16 cellular contexts compared by ENCODE assay signal in genomic region chr18:49013961-49014604, GRCh38.
DNase-seq lines count a peak whose midpoint lies in the region; ATAC-seq and TF ChIP-seq lines count a peak whose summit lies in the region.
"Had no signal": no experiment of that assay in that cellular context is flagged by ENCODE, and none has a peak within 500 bp of the region (broad histone marks: within the 10 kb centered on the region; RNA-seq: fewer than 3 reads in every experiment).

No MANE protein-coding gene starts in this region.

- no peak overlapping the region for H3K27ac ChIP-seq in right cardiac atrium (ENCODE audit: low read length)
- no peak overlapping the region for H3K27ac ChIP-seq in lower lobe of right lung
- H3K27ac ChIP-seq in upper lobe of right lung = no peak overlapping the region
- H3K27ac ChIP-seq: breast epithelium had no signal

- H3K27ac Mint-ChIP-seq in activated T-cell treated with anti-CD3 and anti-CD28 coated beads, Interleukin-2, amount 50 U/mL, for 72 hours = peak overlapping the region; percentile 13
- H3K27ac Mint-ChIP-seq: activated B cell treated with CpG ODN at 0.5 μM for 24 hours; activated naive CD8-positive, alpha-beta T cell; T-cell had no signal

- H3K4me1 Mint-ChIP-seq in activated T-cell treated with anti-CD3 and anti-CD28 coated beads, Interleukin-2, amount 50 U/mL, for 72 hours (ENCODE audit: low read depth) = no peaks in the 10 kb centered on the region
- H3K4me1 Mint-ChIP-seq: CD8-positive, alpha-beta memory T cell; T-cell had no signal

- no peaks in the 10 kb centered on the region for H3K27me3 Mint-ChIP-seq in activated T-cell treated with anti-CD3 and anti-CD28 coated beads, Interleukin-2, amount 50 U/mL, for 72 hours (ENCODE audit: low read depth)
- H3K27me3 Mint-ChIP-seq: activated B cell treated with CpG ODN at 0.5 μM for 24 hours; activated naive CD8-positive, alpha-beta T cell; T-cell had no signal

- no peak for ATAC-seq in Right ventricle myocardium inferior
- ATAC-seq in right cardiac atrium = no peak
- no peak for ATAC-seq in activated T-cell treated with anti-CD3 and anti-CD28 coated beads, Interleukin-2, amount 50 U/mL, for 72 hours (replicated peaks in 1 of 2)
- no peak for ATAC-seq in lower lobe of right lung
- no peak for ATAC-seq in upper lobe of right lung
- ATAC-seq: T-cell had no signal

- WGBS in right cardiac atrium = 93% methylated on average over 19 of the region's 19 CpGs

- no peaks in the 10 kb centered on the region for H3K9me3 Mint-ChIP-seq in activated T-cell treated with anti-CD3 and anti-CD28 coated beads, Interleukin-2, amount 50 U/mL, for 72 hours
- H3K9me3 Mint-ChIP-seq: activated B cell treated with CpG ODN at 0.5 μM for 24 hours; CD8-positive, alpha-beta memory T cell; T-cell had no signal

- intact Hi-C loops in Right ventricle myocardium inferior (cut with DNase I) (no loop called here), right cardiac atrium (cut with DNase I) (no loop called here), lower lobe of right lung (cut with DNase I) (no loop called here), upper lobe of right lung (cut with DNase I) (no loop called here)

- H3K36me3 Mint-ChIP-seq in activated T-cell treated with anti-CD3 and anti-CD28 coated beads, Interleukin-2, amount 50 U/mL, for 72 hours (ENCODE audit: insufficient read depth in 2 of 2) = no peaks in the 10 kb centered on the region
- H3K36me3 Mint-ChIP-seq: activated naive CD8-positive, alpha-beta T cell; CD8-positive, alpha-beta memory T cell; T-cell had no signal

- H3K4me3 Mint-ChIP-seq in activated T-cell treated with anti-CD3 and anti-CD28 coated beads, Interleukin-2, amount 50 U/mL, for 72 hours = no peak overlapping the region
- H3K4me3 Mint-ChIP-seq: activated B cell treated with CpG ODN at 0.5 μM for 24 hours; activated naive CD8-positive, alpha-beta T cell; CD8-positive, alpha-beta memory T cell; T-cell had no signal

- H3K27me3 ChIP-seq in right cardiac atrium (ENCODE audit: control insufficient read depth, insufficient read depth) (no peaks in the 10 kb centered on the region), lower lobe of right lung (ENCODE audit: low read depth) (no peaks in the 10 kb centered on the region), upper lobe of right lung (no peaks in the 10 kb centered on the region)
- H3K27me3 ChIP-seq: breast epithelium had no signal

- no peaks in the 10 kb centered on the region for H3K9me3 ChIP-seq in right cardiac atrium (ENCODE audit: control insufficient read depth, low read length)
- no peaks in the 10 kb centered on the region for H3K9me3 ChIP-seq in lower lobe of right lung
- H3K9me3 ChIP-seq in upper lobe of right lung = no peaks in the 10 kb centered on the region
- H3K9me3 ChIP-seq: breast epithelium had no signal

- peaks cover 6% of the 10 kb centered on the region for H3K4me1 ChIP-seq in right cardiac atrium (ENCODE audit: control insufficient read depth, insufficient read depth, low read length)
- H3K4me1 ChIP-seq in lower lobe of right lung = no peaks in the 10 kb centered on the region
- no peaks in the 10 kb centered on the region for H3K4me1 ChIP-seq in upper lobe of right lung
- H3K4me1 ChIP-seq: breast epithelium had no signal

- TF ChIP-seq CTCF in lower lobe of right lung (IDR thresholded peaks at IDR 0.05) (no peak), upper lobe of right lung (IDR thresholded peaks at IDR 0.05) (no peak)

- DNase-seq in Right ventricle myocardium inferior (ENCODE audit: missing footprints) (peak; percentile 7), right cardiac atrium (no peak), lower lobe of right lung (peak; percentile 41), upper lobe of right lung (peak; percentile 32), T-helper 1 cell (no peak), HPDE6-E6E7 (ENCODE audit: extremely low spot score) (no peak), SKM-1 treated with dmso at 0.1 percent for 144 hours (lab: John Stamatoyannopoulos, UW; ENCODE audit: unreplicated experiment) (no peak)
- DNase-seq in activated T-cell treated with anti-CD3 and anti-CD28 coated beads, Interleukin-2, amount 50 U/mL, for 72 hours = no peak
- DNase-seq: activated B cell treated with CpG ODN at 0.5 μM for 24 hours; CD8-positive, alpha-beta memory T cell; EL; NCI-H1436 treated with DMSO at 0.1 percent for 48 hours; NCI-H2227 treated with DMSO at 0.1 percent for 48 hours had no signal

- H3K4me3 ChIP-seq in right cardiac atrium (ENCODE audit: low read length) (no peak overlapping the region), lower lobe of right lung (no peak overlapping the region), upper lobe of right lung (no peak overlapping the region)
- H3K4me3 ChIP-seq: breast epithelium had no signal

- H3K36me3 ChIP-seq in lower lobe of right lung (no peaks in the 10 kb centered on the region), upper lobe of right lung (no peaks in the 10 kb centered on the region)
- H3K36me3 ChIP-seq: breast epithelium had no signal

Comparison
In these comparisons a context has a peak if more than half of its experiments do, and no peak if none do; other contexts are left out.
1. DNase-seq: peak in Right ventricle myocardium inferior (single experiment), lower lobe of right lung (single experiment) and upper lobe of right lung (single experiment); none in right cardiac atrium (0 of 3), activated T-cell treated with anti-CD3 and anti-CD28 coated beads, Interleukin-2, amount 50 U/mL, for 72 hours (0 of 2), T-helper 1 cell (0 of 5), HPDE6-E6E7 (single experiment) and SKM-1 treated with dmso at 0.1 percent for 144 hours (single experiment).